22 cellular contexts compared by ENCODE assay signal in the genomic region with DNA sequence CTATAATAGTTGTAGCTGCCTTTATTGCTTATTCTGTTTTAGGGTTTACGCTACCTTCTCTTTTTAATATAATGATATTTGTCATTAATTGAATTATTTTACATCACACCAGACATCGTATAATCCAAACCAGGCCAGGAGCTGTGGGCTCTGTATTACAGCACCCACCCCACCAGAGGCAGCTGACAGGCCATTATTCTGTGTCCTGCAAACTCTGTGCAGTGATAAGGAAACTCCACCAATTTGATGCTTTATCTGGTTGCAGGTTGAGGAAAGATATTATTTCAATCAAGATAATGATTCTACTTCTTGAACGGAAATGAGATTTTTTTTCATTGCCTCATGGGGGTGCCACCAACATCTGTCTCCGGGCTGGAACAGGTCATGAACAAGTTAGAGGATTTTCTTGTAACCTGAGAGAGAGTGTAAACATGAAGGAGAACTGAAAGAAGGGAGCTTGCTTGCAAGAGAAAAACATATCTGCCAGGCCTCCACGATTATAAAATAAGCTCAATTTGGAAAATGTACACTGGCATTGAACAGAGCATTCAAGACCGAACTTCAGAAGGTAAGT.
A peak's percentile ranks its signal among the peaks of the same experiment; 100 is the strongest.
DNase-seq lines count a peak whose midpoint lies in the region; ATAC-seq and TF ChIP-seq lines count a peak whose summit lies in the region.
"Had no signal": no experiment of that assay in that cellular context is flagged by ENCODE, and none has a peak within 500 bp of the region (broad histone marks: within the 10 kb centered on the region; RNA-seq: fewer than 3 reads in every experiment).

No MANE protein-coding gene starts in this region.

- no peaks in the 10 kb centered on the region for H3K36me3 ChIP-seq in HEK293 (ENCODE audit: control insufficient read depth in 2 of 2, insufficient read depth in 1 of 2, low read length in 2 of 2)
- H3K36me3 ChIP-seq in SK-N-MC (ENCODE audit: insufficient read depth, low read length), result no peaks in the 10 kb centered on the region
- H3K36me3 ChIP-seq: HAP-1, Peyer's patch had no signal

- peak overlapping the region; percentile 86 for H3K27ac Mint-ChIP-seq in nephron progenitor cell
- H3K27ac Mint-ChIP-seq: B cell; CD8-positive, alpha-beta T cell; T-cell; T-helper 2 cell treated with Interferon-gamma antibody and Interleukin-4, amounts not matched to agents 5 μg/mL and 100 μg/mL, for 36 hours had no signal

- no peaks in the 10 kb centered on the region for H3K36me3 Mint-ChIP-seq in nephron progenitor cell (ENCODE audit: low read depth)
- H3K36me3 Mint-ChIP-seq: CD8-positive, alpha-beta T cell; T-cell had no signal

- H3K4me1 Mint-ChIP-seq in nephron progenitor cell, result peaks cover 59% of the 10 kb centered on the region
- H3K4me1 Mint-ChIP-seq: B cell, T-cell had no signal

- POLR2A ChIA-PET in HEK293 (lab: Yijun Ruan, JAX), result no interaction called here

- H3K9me3 ChIP-seq in HEK293 (ENCODE audit: control insufficient read depth, insufficient read depth, low read depth, low read length) (no peaks in the 10 kb centered on the region), SK-N-MC (ENCODE audit: low read depth, low read length) (no peaks in the 10 kb centered on the region)
- H3K9me3 ChIP-seq: Caco-2, HAP-1, Peyer's patch had no signal

- CTCF ChIA-PET in HEK293 (lab: Yijun Ruan, JAX), result interaction anchor here (0.5 to 2.0 kb wide), 6 partner anchors 10 to 263 kb away, joined by 3 to 11 read pairs (median 4); no protein-coding TSS in a partner anchor

- no peaks in the 10 kb centered on the region for H3K9me3 Mint-ChIP-seq in nephron progenitor cell
- H3K9me3 Mint-ChIP-seq: CD8-positive, alpha-beta T cell; T-cell; T-helper 2 cell treated with Interferon-gamma antibody and Interleukin-4, amounts not matched to agents 5 μg/mL and 100 μg/mL, for 36 hours had no signal

- H3K4me3 ChIP-seq in HEK293 (ENCODE audit: low read depth, low read length) (no peak overlapping the region), SK-N-MC (peak overlapping the region; percentile 3; the same call in 1 of the 2 replicates)
- H3K4me3 ChIP-seq: HAP-1, Peyer's patch had no signal

- H3K27me3 Mint-ChIP-seq in nephron progenitor cell (ENCODE audit: low read depth, poor library complexity), result peaks cover 11% of the 10 kb centered on the region

- ATAC-seq in GM21423 (IDR thresholded peaks at IDR 0.05; ENCODE audit: unreplicated experiment), result no peak
- ATAC-seq in GM18870 (IDR thresholded peaks at IDR 0.05; ENCODE audit: unreplicated experiment), result no peak
- ATAC-seq: CD8-positive, alpha-beta T cell; T-cell had no signal

- DNase-seq in NCI-H2171 (lab: John Stamatoyannopoulos, UW), result peak; percentile 26
- DNase-seq in SK-N-MC (ENCODE audit: low read depth, low spot score), result no peak
- DNase-seq in nephron progenitor cell, result no peak
- no peak for DNase-seq in NCI-H187 treated with DMSO at 0.1 percent for 48 hours (lab: John Stamatoyannopoulos, UW)
- DNase-seq: Caco-2; CD8-positive, alpha-beta T cell; GOT3; Karpas-422; NCI-H1092 treated with DMSO at 0.1 percent for 48 hours; NCI-H1436; NCI-H187; NCI-H446 treated with DMSO at 0.1 percent for 48 hours; SIG-M5; T-cell had no signal

- H3K4me3 Mint-ChIP-seq in nephron progenitor cell, result no peak overlapping the region
- H3K4me3 Mint-ChIP-seq: B cell; CD8-positive, alpha-beta T cell; T-cell; T-helper 2 cell treated with Interferon-gamma antibody and Interleukin-4, amounts not matched to agents 5 μg/mL and 100 μg/mL, for 36 hours had no signal

- no peak overlapping the region for H3K9ac ChIP-seq in SK-N-MC (ENCODE audit: insufficient read length)

- H3K27ac ChIP-seq in HEK293 (ENCODE audit: extremely low read depth, low read depth, low read length) (no peak overlapping the region), SK-N-MC (peak overlapping the region; percentile 97)
- H3K27ac ChIP-seq: C4-2B, Peyer's patch had no signal

- no peak for TF ChIP-seq CTCF in HEK293 (tag by site-specific recombination; IDR thresholded peaks at IDR 0.05)
- TF ChIP-seq CTCF in nephron progenitor cell (IDR thresholded peaks at IDR 0.05), result no peak

- H3K4me1 ChIP-seq in HEK293 (ENCODE audit: control insufficient read depth, insufficient read depth, low read length), result 0 out of 2 replicates have a peak, but pooled peaks cover 7% of the 10 kb centered on the region
- H3K4me1 ChIP-seq: Caco-2, HAP-1, Peyer's patch had no signal

TF ChIP-seq in HEK293, 187 proteins besides CTCF, POLR2A, EP300 and RAD21:
- TF ChIP-seq ZBTB20 (tag by site-specific recombination; IDR thresholded peaks at IDR 0.05), result no peak
- TF ChIP-seq, protein P1, sequence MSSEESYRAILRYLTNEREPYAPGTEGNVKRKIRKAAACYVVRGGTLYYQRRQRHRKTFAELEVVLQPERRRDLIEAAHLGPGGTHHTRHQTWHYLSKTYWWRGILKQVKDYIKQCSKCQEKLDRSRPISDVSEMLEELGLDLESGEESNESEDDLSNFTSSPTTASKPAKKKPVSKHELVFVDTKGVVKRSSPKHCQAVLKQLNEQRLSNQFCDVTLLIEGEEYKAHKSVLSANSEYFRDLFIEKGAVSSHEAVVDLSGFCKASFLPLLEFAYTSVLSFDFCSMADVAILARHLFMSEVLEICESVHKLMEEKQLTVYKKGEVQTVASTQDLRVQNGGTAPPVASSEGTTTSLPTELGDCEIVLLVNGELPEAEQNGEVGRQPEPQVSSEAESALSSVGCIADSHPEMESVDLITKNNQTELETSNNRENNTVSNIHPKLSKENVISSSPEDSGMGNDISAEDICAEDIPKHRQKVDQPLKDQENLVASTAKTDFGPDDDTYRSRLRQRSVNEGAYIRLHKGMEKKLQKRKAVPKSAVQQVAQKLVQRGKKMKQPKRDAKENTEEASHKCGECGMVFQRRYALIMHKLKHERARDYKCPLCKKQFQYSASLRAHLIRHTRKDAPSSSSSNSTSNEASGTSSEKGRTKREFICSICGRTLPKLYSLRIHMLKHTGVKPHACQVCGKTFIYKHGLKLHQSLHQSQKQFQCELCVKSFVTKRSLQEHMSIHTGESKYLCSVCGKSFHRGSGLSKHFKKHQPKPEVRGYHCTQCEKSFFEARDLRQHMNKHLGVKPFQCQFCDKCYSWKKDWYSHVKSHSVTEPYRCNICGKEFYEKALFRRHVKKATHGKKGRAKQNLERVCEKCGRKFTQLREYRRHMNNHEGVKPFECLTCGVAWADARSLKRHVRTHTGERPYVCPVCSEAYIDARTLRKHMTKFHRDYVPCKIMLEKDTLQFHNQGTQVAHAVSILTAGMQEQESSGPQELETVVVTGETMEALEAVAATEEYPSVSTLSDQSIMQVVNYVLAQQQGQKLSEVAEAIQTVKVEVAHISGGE (tag by site-specific recombination; conservative IDR thresholded peaks at IDR 0.05; ENCODE audit: low read depth), result peak; percentile 85
- TF ChIP-seq, protein P2, sequence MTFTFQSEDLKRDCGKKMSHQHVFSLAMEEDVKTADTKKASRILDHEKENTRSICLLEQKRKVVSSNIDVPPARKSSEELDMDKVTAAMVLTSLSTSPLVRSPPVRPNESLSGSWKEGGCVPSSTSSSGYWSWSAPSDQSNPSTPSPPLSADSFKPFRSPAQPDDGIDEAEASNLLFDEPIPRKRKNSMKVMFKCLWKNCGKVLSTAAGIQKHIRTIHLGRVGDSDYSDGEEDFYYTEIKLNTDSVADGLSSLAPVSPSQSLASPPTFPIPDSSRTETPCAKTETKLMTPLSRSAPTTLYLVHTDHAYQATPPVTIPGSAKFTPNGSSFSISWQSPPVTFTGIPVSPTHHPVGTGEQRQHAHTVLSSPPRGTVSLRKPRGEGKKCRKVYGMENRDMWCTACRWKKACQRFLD (tag by site-specific recombination; IDR thresholded peaks at IDR 0.05), result no peak
TF ChIP-seq in HEK293: peak in this region for 1.
